ENCODE assay signal across 28 cellular contexts in genomic region chr3:126004692-126005091, GRCh38. TPM values are rescaled to one million over a fixed set of nuclear protein-coding genes. Genes with fewer than 3 reads are reported as not detected.
DNase-seq lines count a peak whose midpoint lies in the region; ATAC-seq and TF ChIP-seq lines count a peak whose summit lies in the region.
"Had no signal": no experiment of that assay in that cellular context is flagged by ENCODE, and none has a peak within 500 bp of the region (broad histone marks: within the 10 kb centered on the region; RNA-seq: fewer than 3 reads in every experiment).

No MANE protein-coding gene starts in this region.

- no peaks in the 10 kb centered on the region for H3K27me3 Mint-ChIP-seq in stimulated activated naive CD8-positive, alpha-beta T cell treated with anti-CD3 and anti-CD28 coated beads, Interleukin-15, amount 100 ng/mL, for 72 hours
- no peaks in the 10 kb centered on the region for H3K27me3 Mint-ChIP-seq in naive thymus-derived CD8-positive, alpha-beta T cell
- H3K27me3 Mint-ChIP-seq in activated naive CD4-positive, alpha-beta T cell treated with anti-CD3 and anti-CD28 coated beads, Interleukin-2, amount 10 ng/mL, durations not matched to agents 7 days and 5 days, result peaks cover 4% of the 10 kb centered on the region
- H3K27me3 Mint-ChIP-seq: CD4-positive, alpha-beta memory T cell; CD4-positive, CD25-positive, alpha-beta regulatory T cell; CD8-positive, alpha-beta memory T cell had no signal

- H3K4me1 Mint-ChIP-seq in stimulated activated naive CD8-positive, alpha-beta T cell treated with anti-CD3 and anti-CD28 coated beads, Interleukin-15, amount 100 ng/mL, for 72 hours, result no peaks in the 10 kb centered on the region
- no peaks in the 10 kb centered on the region for H3K4me1 Mint-ChIP-seq in naive thymus-derived CD8-positive, alpha-beta T cell
- no peaks in the 10 kb centered on the region for H3K4me1 Mint-ChIP-seq in activated naive CD4-positive, alpha-beta T cell treated with anti-CD3 and anti-CD28 coated beads, Interleukin-2, amount 10 ng/mL, durations not matched to agents 7 days and 5 days
- H3K4me1 Mint-ChIP-seq: CD14-positive monocyte; CD8-positive, alpha-beta memory T cell had no signal

- H3K36me3 ChIP-seq in lung (ENCODE audit: control insufficient read depth in 2 of 2, insufficient read depth in 2 of 2, low read length in 2 of 2) (peaks cover 0 to 25% of the 10 kb centered on the region in 2 donors), spleen (peaks cover 0 to 54% (median 27%) of the 10 kb centered on the region in 6 donors)
- H3K36me3 ChIP-seq: BE2C had no signal

- TF ChIP-seq POLR2A in spleen (IDR thresholded peaks at IDR 0.05), result no peak

- 94 to 97% methylated on average over 7 of the region's 7 CpGs for WGBS in lung, 2 donors
- WGBS in spleen, 5 donors, result 38 to 97% (median 94%) methylated on average over 1 to 7 of the region's 7 CpGs

- H3K9me3 ChIP-seq in lung (ENCODE audit: control insufficient read depth in 2 of 2, insufficient read depth in 1 of 2, low read length in 1 of 2), result peaks cover 0 to 4% of the 10 kb centered on the region in 2 donors
- peaks cover 0 to 45% (median 17%) of the 10 kb centered on the region in 8 donors for H3K9me3 ChIP-seq in spleen
- H3K9me3 ChIP-seq: BE2C, BLaER1 had no signal

- peak; percentile 36 for ATAC-seq in stimulated activated naive CD8-positive, alpha-beta T cell treated with anti-CD3 and anti-CD28 coated beads, Interleukin-15, Interleukin-2, amounts not matched to agents 100 U/mL and 50 U/mL, for 24 hours
- no peak for ATAC-seq in stimulated activated naive CD8-positive, alpha-beta T cell treated with anti-CD3 and anti-CD28 coated beads, Interleukin-15, amount 100 ng/mL, for 72 hours
- no peak for ATAC-seq in lung (ENCODE audit: insufficient read depth, low FRiP score)
- ATAC-seq in GM21723 (IDR thresholded peaks at IDR 0.05; ENCODE audit: unreplicated experiment), result no peak
- no peak for ATAC-seq in naive thymus-derived CD8-positive, alpha-beta T cell
- ATAC-seq: GM12878 had no signal

- H3K4me3 Mint-ChIP-seq in stimulated activated naive CD8-positive, alpha-beta T cell treated with anti-CD3 and anti-CD28 coated beads, Interleukin-15, amount 100 ng/mL, for 72 hours, result no peak overlapping the region
- H3K4me3 Mint-ChIP-seq in naive thymus-derived CD8-positive, alpha-beta T cell, result no peak overlapping the region
- no peak overlapping the region for H3K4me3 Mint-ChIP-seq in activated naive CD4-positive, alpha-beta T cell treated with anti-CD3 and anti-CD28 coated beads, Interleukin-2, amount 10 ng/mL, durations not matched to agents 7 days and 5 days
- H3K4me3 Mint-ChIP-seq: CD14-positive monocyte; CD4-positive, alpha-beta memory T cell; CD4-positive, CD25-positive, alpha-beta regulatory T cell; CD8-positive, alpha-beta memory T cell had no signal

- intact Hi-C loops in spleen (cut with DNase I; ENCODE audit: low total_unique reads), result no loop called here

- H3K27ac Mint-ChIP-seq in stimulated activated naive CD8-positive, alpha-beta T cell treated with anti-CD3 and anti-CD28 coated beads, Interleukin-15, amount 100 ng/mL, for 72 hours, result no peak overlapping the region
- H3K27ac Mint-ChIP-seq in naive thymus-derived CD8-positive, alpha-beta T cell, result no peak overlapping the region
- H3K27ac Mint-ChIP-seq in activated naive CD4-positive, alpha-beta T cell treated with anti-CD3 and anti-CD28 coated beads, Interleukin-2, amount 10 ng/mL, durations not matched to agents 7 days and 5 days, result no peak overlapping the region
- H3K27ac Mint-ChIP-seq: CD14-positive monocyte; CD4-positive, alpha-beta memory T cell; CD4-positive, CD25-positive, alpha-beta regulatory T cell had no signal

- CTCF ChIA-PET in activated naive CD4-positive, alpha-beta T cell treated with anti-CD3 and anti-CD28 coated beads, Interleukin-2, amount 10 ng/mL, durations not matched to agents 7 days and 5 days (lab: Charles Lee), result no interaction called here

- TF ChIP-seq CTCF in lung (IDR thresholded peaks at IDR 0.05; ENCODE audit: control extremely low read depth, extremely low read depth) (no peak), spleen (IDR thresholded peaks at IDR 0.05 in 8 of 11, conservative IDR thresholded peaks at IDR 0.05 in 3 of 11) (no peak)

- H3K27me3 ChIP-seq in lung (ENCODE audit: control insufficient read depth, insufficient read depth) (no peaks in the 10 kb centered on the region), spleen (replicated peaks in 1 of 7) (no peaks in the 10 kb centered on the region)
- H3K27me3 ChIP-seq: BE2C, BLaER1 had no signal

- no peaks in the 10 kb centered on the region for H3K4me1 ChIP-seq in lung (ENCODE audit: control insufficient read depth in 2 of 2, insufficient read depth in 2 of 2, low read length in 2 of 2)
- no peaks in the 10 kb centered on the region for H3K4me1 ChIP-seq in spleen
- H3K4me1 ChIP-seq: BE2C, BLaER1 had no signal

- no peak for DNase-seq in stimulated activated naive CD8-positive, alpha-beta T cell treated with anti-CD3 and anti-CD28 coated beads, Interleukin-15, Interleukin-2, amounts not matched to agents 100 U/mL and 50 U/mL, for 24 hours
- DNase-seq in stimulated activated naive CD8-positive, alpha-beta T cell treated with anti-CD3 and anti-CD28 coated beads, Interleukin-15, amount 100 ng/mL, for 72 hours, result no peak
- DNase-seq in lung (ENCODE audit: low spot score), result peak; percentile 13
- DNase-seq in spleen, result peak; percentile 71
- no peak for DNase-seq in naive thymus-derived CD8-positive, alpha-beta T cell
- DNase-seq in activated naive CD4-positive, alpha-beta T cell treated with anti-CD3 and anti-CD28 coated beads, Interleukin-2, amount 10 ng/mL, durations not matched to agents 7 days and 5 days, result no peak
- DNase-seq: 8988T; ACHN; BE2C; C1 segment of cervical spinal cord; CD4-positive, alpha-beta memory T cell; CD4-positive, CD25-positive, alpha-beta regulatory T cell; CD8-positive, alpha-beta memory T cell; COR-L47; DMS 273 treated with DMSO at 0.1 percent for 48 hours; DMS153; DMS53; DMS79; DND-41; EL; GDM1 had no signal

- no peak overlapping the region for H3K27ac ChIP-seq in lung (ENCODE audit: low read depth in 1 of 2, low read length in 1 of 2)
- H3K27ac ChIP-seq in spleen, result no peak overlapping the region
- H3K27ac ChIP-seq: BLaER1 had no signal

- H3K9me3 Mint-ChIP-seq in stimulated activated naive CD8-positive, alpha-beta T cell treated with anti-CD3 and anti-CD28 coated beads, Interleukin-15, amount 100 ng/mL, for 72 hours, result peaks cover 7 to 15% of the 10 kb centered on the region in 2 donors
- peaks cover 0 to 42% (median 12%) of the 10 kb centered on the region in 9 donors for H3K9me3 Mint-ChIP-seq in naive thymus-derived CD8-positive, alpha-beta T cell
- no peaks in the 10 kb centered on the region for H3K9me3 Mint-ChIP-seq in activated naive CD4-positive, alpha-beta T cell treated with anti-CD3 and anti-CD28 coated beads, Interleukin-2, amount 10 ng/mL, durations not matched to agents 7 days and 5 days

- peaks cover 24 to 34% (median 28%) of the 10 kb centered on the region in 3 donors for H3K36me3 Mint-ChIP-seq in naive thymus-derived CD8-positive, alpha-beta T cell
- H3K36me3 Mint-ChIP-seq in activated naive CD4-positive, alpha-beta T cell treated with anti-CD3 and anti-CD28 coated beads, Interleukin-2, amount 10 ng/mL, durations not matched to agents 7 days and 5 days, result peaks cover 8% of the 10 kb centered on the region

- H3K4me3 ChIP-seq in lung, result no peak overlapping the region
- no peak overlapping the region for H3K4me3 ChIP-seq in spleen
- H3K4me3 ChIP-seq: BLaER1, GM12878 had no signal

- POLR2A ChIA-PET in naive thymus-derived CD8-positive, alpha-beta T cell (lab: Charles Lee), result interaction anchor here (0.9 kb wide), 1 partner anchor 10 kb away, joined by 3 read pairs; no protein-coding TSS in a partner anchor

RNA-seq across cellular contexts. Expression of gene ROPN1B, which starts 35.7 kb away (rescaled TPM):
- total RNA-seq in lung (under 1 TPM; 0.34 to 0.67 TPM), spleen (not detected)
- polyA plus RNA-seq in lung (under 1 TPM; 0.14 to 0.61 TPM), spleen (not detected)
- total RNA-seq in naive thymus-derived CD8-positive, alpha-beta T cell, result not detected
- not detected for polyA plus RNA-seq in naive thymus-derived CD8-positive, alpha-beta T cell
- total RNA-seq: A673; CD4-positive, alpha-beta memory T cell; CD4-positive, CD25-positive, alpha-beta regulatory T cell; CD8-positive, alpha-beta memory T cell; G401; GM12878 had no signal
- polyA plus RNA-seq: AG04450; CD14-positive monocyte; CD4-positive, alpha-beta memory T cell; CD8-positive, alpha-beta memory T cell; GM12878 had no signal

Comparison
In these comparisons a context has a peak if more than half of its experiments do, and no peak if none do; other contexts are left out.
1. DNase-seq: peak in lung (single experiment) and spleen (single experiment); none in stimulated activated naive CD8-positive, alpha-beta T cell treated with anti-CD3 and anti-CD28 coated beads, Interleukin-15, Interleukin-2, amounts not matched to agents 100 U/mL and 50 U/mL, for 24 hours (single experiment), stimulated activated naive CD8-positive, alpha-beta T cell treated with anti-CD3 and anti-CD28 coated beads, Interleukin-15, amount 100 ng/mL, for 72 hours (0 of 2), naive thymus-derived CD8-positive, alpha-beta T cell (0 of 10) and activated naive CD4-positive, alpha-beta T cell treated with anti-CD3 and anti-CD28 coated beads, Interleukin-2, amount 10 ng/mL, durations not matched to agents 7 days and 5 days (single experiment).